17 cellular contexts compared by ENCODE assay signal in genomic region chr10:117945651-117946050, GRCh38.
"Had no signal": no experiment of that assay in that cellular context is flagged by ENCODE, and none has a peak within 500 bp of the region (broad histone marks: within the 10 kb centered on the region; RNA-seq: fewer than 3 reads in every experiment).

No MANE protein-coding gene starts in this region.

- H3K4me3 ChIP-seq: dorsolateral prefrontal cortex, neural progenitor cell, prostate gland, right atrium auricular region, stomach, thyroid gland had no signal

- H3K4me2 ChIP-seq: neural progenitor cell had no signal

- H3K4me1 ChIP-seq: prostate gland, right atrium auricular region, stomach, thyroid gland had no signal

- H3K27ac ChIP-seq: dorsolateral prefrontal cortex, neural progenitor cell, prostate gland, right atrium auricular region, stomach, thyroid gland had no signal

- DNase-seq: dorsolateral prefrontal cortex; effector CD4-positive, alpha-beta T cell; hypothalamus; mesenchymal stem cell; naive thymus-derived CD4-positive, alpha-beta T cell; nucleus accumbens; stimulated activated CD4-positive, alpha-beta T cell treated with anti-CD3 and anti-CD28 coated beads, Interleukin-2, amount 100 ng/mL, for 24 hours; stimulated activated CD4-positive, alpha-beta T cell treated with anti-CD3 and anti-CD28 coated beads, Interleukin-4, amount 100 ng/mL, for 24 hours; stimulated activated naive CD4-positive, alpha-beta T cell treated with Interleukin-2 at 50 U/mL for 16 hours; stomach; thyroid gland had no signal

- H3K36me3 ChIP-seq: neural progenitor cell, prostate gland, right atrium auricular region, stomach, thyroid gland had no signal

- H3K9me3 ChIP-seq: prostate gland, right atrium auricular region, stomach, thyroid gland had no signal

- H3K9ac ChIP-seq: neural progenitor cell had no signal

- ATAC-seq: left lobe of liver; naive thymus-derived CD4-positive, alpha-beta T cell; sciatic nerve; stimulated activated effector memory CD8-positive, alpha-beta T cell treated with anti-CD3 and anti-CD28 coated beads, Interleukin-12 subunit alpha, Interleukin-12 subunit beta, amount 100 ng/mL, for 72 hours had no signal

- H3K27me3 ChIP-seq: neural progenitor cell, right atrium auricular region, thyroid gland had no signal
